In genomic region chr12:113800201-113800600, GRCh38 we compare ENCODE assay signal across 20 cellular contexts.
"Had no signal": no experiment of that assay in that cellular context is flagged by ENCODE, and none has a peak within 500 bp of the region (broad histone marks: within the 10 kb centered on the region; RNA-seq: fewer than 3 reads in every experiment).

No MANE protein-coding gene starts in this region.

- DNase-seq: cerebellar nuclear complex; dermis blood vessel endothelial cell; effector CD4-positive, alpha-beta T cell; effector memory CD4-positive, alpha-beta T cell; foreskin fibroblast; foreskin melanocyte; gastrocnemius medialis; glutamatergic neuron; heart right ventricle; hippocampal formation; left cardiac atrium; left lung; left ventricle myocardium superior; lower lobe of right lung; mesendoderm; midbrain had no signal

- H3K9me3 ChIP-seq: esophagus muscularis mucosa, gastrocnemius medialis, heart right ventricle, left lung, lower lobe of right lung had no signal

- H3K27me3 ChIP-seq: dorsolateral prefrontal cortex, esophagus muscularis mucosa, gastrocnemius medialis, heart right ventricle had no signal

- H3K4me3 Mint-ChIP-seq: central memory CD8-positive, alpha-beta T cell had no signal

- H3K4me1 Mint-ChIP-seq: central memory CD8-positive, alpha-beta T cell had no signal

- H3K27me3 Mint-ChIP-seq: central memory CD8-positive, alpha-beta T cell had no signal

- H3K27ac ChIP-seq: coronary artery, dorsolateral prefrontal cortex, esophagus muscularis mucosa, gastrocnemius medialis, heart right ventricle, left lung, lower lobe of right lung had no signal

- H3K9me3 Mint-ChIP-seq: central memory CD8-positive, alpha-beta T cell had no signal

- H3K4me1 ChIP-seq: esophagus muscularis mucosa, gastrocnemius medialis, heart right ventricle, left lung, lower lobe of right lung had no signal

- ATAC-seq: gastrocnemius medialis, heart right ventricle, left cardiac atrium, left lung, left ventricle myocardium superior, lower lobe of right lung had no signal

- H3K4me3 ChIP-seq: coronary artery, dorsolateral prefrontal cortex, esophagus muscularis mucosa, gastrocnemius medialis, heart right ventricle, left lung, lower lobe of right lung had no signal

- H3K36me3 ChIP-seq: esophagus muscularis mucosa, gastrocnemius medialis, heart right ventricle, left lung, lower lobe of right lung had no signal
